ENCODE assay signal across 13 cellular contexts in the genomic region with DNA sequence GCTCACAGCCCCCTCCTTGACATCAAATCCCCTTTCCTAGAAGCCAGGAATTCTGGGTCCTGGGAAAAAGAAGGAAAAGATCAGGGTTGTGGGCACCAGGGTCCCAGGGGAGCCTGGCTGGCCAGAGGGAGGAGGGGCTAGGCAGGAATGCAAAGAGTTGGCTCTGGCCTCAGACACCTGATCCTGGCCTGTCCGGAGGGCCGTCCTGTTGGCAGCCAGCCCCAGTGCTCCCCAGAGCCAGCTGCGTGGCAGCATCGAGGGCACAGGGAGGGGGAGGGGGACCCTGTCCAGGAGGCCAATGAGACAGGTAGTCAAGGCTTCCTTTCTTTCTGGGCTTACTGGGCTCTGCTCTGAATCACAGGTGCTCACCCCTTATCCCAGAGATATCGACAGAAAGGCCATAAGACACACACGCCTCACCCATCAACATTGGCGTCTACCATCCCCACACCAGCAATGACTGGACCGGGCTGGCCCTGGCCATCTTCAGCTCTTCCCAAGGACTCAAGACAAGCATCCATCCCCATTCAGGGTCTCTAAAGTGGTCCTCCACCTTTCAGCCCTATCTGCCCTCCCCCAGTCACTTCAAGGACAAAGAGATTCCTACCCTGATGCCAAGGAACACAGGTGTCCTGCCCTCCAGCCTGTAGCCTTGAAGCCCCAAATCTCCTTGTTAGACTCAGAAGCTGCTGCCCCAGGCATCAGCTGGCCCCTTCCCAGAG. TPM values are rescaled to one million over a fixed set of nuclear protein-coding genes. Genes with fewer than 3 reads are reported as not detected.
DNase-seq lines count a peak whose midpoint lies in the region; ATAC-seq, FAIRE-seq and TF ChIP-seq lines count a peak whose summit lies in the region.
"Had no signal": no experiment of that assay in that cellular context is flagged by ENCODE, and none has a peak within 500 bp of the region (broad histone marks: within the 10 kb centered on the region; RNA-seq: fewer than 3 reads in every experiment).

No MANE protein-coding gene starts in this region.

- no peaks in the 10 kb centered on the region for H3K9me2 ChIP-seq in GM23338 (ENCODE audit: insufficient read depth)

- in situ Hi-C loops in K562 (cut with MboI) = no loop called here

- peak; percentile 50 for ATAC-seq in GM23338
- no peak for ATAC-seq in K562
- no peak for ATAC-seq in naive thymus-derived CD8-positive, alpha-beta T cell
- no peak for ATAC-seq in HG02623 (IDR thresholded peaks at IDR 0.05; ENCODE audit: unreplicated experiment)

- H3K9ac ChIP-seq in K562 (ENCODE audit: insufficient read depth in 1 of 2, low read depth in 2 of 2, low read length in 2 of 2) = peak overlapping the region in 1 of 2 experiments; percentile 66; a peak in 2 of 4 replicates
- H3K9ac ChIP-seq: GM23248 had no signal

- H3K79me2 ChIP-seq in GM23338 (replicated peaks; ENCODE audit: insufficient read depth) (no peaks in the 10 kb centered on the region), K562 (ENCODE audit: control insufficient read depth, insufficient read depth, low read length) (no peaks in the 10 kb centered on the region)

- H3K4me3 Mint-ChIP-seq in GM23338 = peak overlapping the region; percentile 90
- peak overlapping the region; percentile 60 to 91 (median 78) for H3K4me3 Mint-ChIP-seq in naive thymus-derived CD8-positive, alpha-beta T cell

- no peak for TF ChIP-seq RAD21 in K562 (CRISPR knock-in tag; conservative IDR thresholded peaks at IDR 0.05 in 1 of 2, IDR thresholded peaks at IDR 0.05 in 1 of 2)

- CTCF ChIA-PET in K562 (lab: Yijun Ruan, JAX; ENCODE audit: low intra/inter-chr PET ratio) (no interaction called here), HEK293T (lab: Yijun Ruan, JAX) (no interaction called here)

- DNase-seq in GM23338 (ENCODE audit: low spot score) = peak; percentile 50
- no peak for DNase-seq in K562 (ENCODE audit: extremely low read depth in 1 of 4, low spot score in 3 of 4)
- no peak for DNase-seq in naive thymus-derived CD8-positive, alpha-beta T cell
- DNase-seq in HEK293T (ENCODE audit: extremely low spot score) = no peak
- DNase-seq in NCI-H1417 (lab: John Stamatoyannopoulos, UW) = no peak
- DNase-seq: amniotic stem cell, GM23248, hippocampal formation, NCI-H2227 treated with DMSO at 0.1 percent for 48 hours, upper lobe of right lung had no signal

- H4K20me1 ChIP-seq in GM23338 (replicated peaks; ENCODE audit: insufficient read depth) = no peaks in the 10 kb centered on the region
- no peaks in the 10 kb centered on the region for H4K20me1 ChIP-seq in K562 (replicated peaks; ENCODE audit: control insufficient read depth, insufficient read depth, low read length)

- TF ChIP-seq CTCF in GM23338 (conservative IDR thresholded peaks at IDR 0.05; ENCODE audit: low read depth in 2 of 2) (no peak), K562 (IDR thresholded peaks at IDR 0.05 in 2 of 3, conservative IDR thresholded peaks at IDR 0.05 in 1 of 3; ENCODE audit: insufficient read depth in 2 of 3, low read depth in 1 of 3, low read length in 3 of 3) (no peak)

- H3K4me1 ChIP-seq in GM23338 (ENCODE audit: insufficient read depth) (peaks cover 11% of the 10 kb centered on the region), K562 (replicated peaks in 1 of 2; ENCODE audit: control insufficient read depth in 2 of 2, insufficient read depth in 2 of 2, low read length in 2 of 2) (peaks cover 0 to 19% of the 10 kb centered on the region in 2 experiments; a peak in 3 of 5 replicates)

- H3K27ac ChIP-seq in GM23338 (ENCODE audit: low read depth) (no peak overlapping the region), K562 (ENCODE audit: extremely low read depth, low read depth, low read length) (no peak overlapping the region)
- H3K27ac ChIP-seq: GM23248, upper lobe of right lung had no signal

- 0 out of 2 replicates have a peak, but pooled peaks cover 2% of the 10 kb centered on the region for H3F3A ChIP-seq in GM23338 (replicated peaks; ENCODE audit: low read depth)

- no peaks in the 10 kb centered on the region for H3K9me3 Mint-ChIP-seq in GM23338
- no peaks in the 10 kb centered on the region for H3K9me3 Mint-ChIP-seq in naive thymus-derived CD8-positive, alpha-beta T cell

- POLR2A ChIA-PET in K562 (lab: Yijun Ruan, JAX) = interaction anchor here (0.7 kb wide), 1 partner anchor 220 kb away, joined by 3 read pairs; no protein-coding TSS in a partner anchor
- POLR2A ChIA-PET in naive thymus-derived CD8-positive, alpha-beta T cell (lab: Charles Lee) = interaction anchor here (0.5 to 1.6 kb wide), 5 partner anchors 8 to 378 kb away, joined by 3 to 10 read pairs (median 5); partner anchors contain the start of gene RING1
- POLR2A ChIA-PET in HEK293T (lab: Yijun Ruan, JAX) = no interaction called here

- peaks cover 13% of the 10 kb centered on the region for H3K4me1 Mint-ChIP-seq in GM23338
- peaks cover 15 to 26% (median 17%) of the 10 kb centered on the region in 4 donors for H3K4me1 Mint-ChIP-seq in naive thymus-derived CD8-positive, alpha-beta T cell

- FAIRE-seq in K562 (lab: Jason Lieb, UNC) = no peak
- FAIRE-seq: endometrium had no signal

- BruUV-seq in K562 (replicated peaks; lab: Mats Ljungman, UMichigan) = no TSS peak

- WGBS in K562 (ENCODE audit: insufficient coverage, low coverage, missing lambda C conversion rate) = 17% methylated on average over 8 of the region's 8 CpGs

- TF ChIP-seq EP300 in K562 (IDR thresholded peaks at IDR 0.05; ENCODE audit: low read length) = no peak

- no peak overlapping the region; the same call in 1 of the 2 replicates for H2AFZ ChIP-seq in GM23338
- no peak overlapping the region for H2AFZ ChIP-seq in K562 (ENCODE audit: low read depth, low read length)
- H2AFZ ChIP-seq: GM23248 had no signal

- intact Hi-C loops in K562 (cut with micrococcal nuclease) = no loop called here

- no peak overlapping the region for H3K27ac Mint-ChIP-seq in GM23338
- peak overlapping the region in 3 of 10 donors; percentile 34 to 76 (median 51) for H3K27ac Mint-ChIP-seq in naive thymus-derived CD8-positive, alpha-beta T cell

- H3K4me2 ChIP-seq in GM23338 = peak overlapping the region; percentile 100
- H3K4me2 ChIP-seq in K562 (ENCODE audit: insufficient read depth, low read length) = no peak overlapping the region

- H3K4me3 ChIP-seq in GM23338 (peak overlapping the region; percentile 94), K562 (no peak overlapping the region)
- H3K4me3 ChIP-seq: GM23248 had no signal

- TF ChIP-seq POLR2A in K562 (conservative IDR thresholded peaks at IDR 0.05) = no peak

- H3K27me3 ChIP-seq in GM23338 (ENCODE audit: insufficient read depth) (peaks cover 27% of the 10 kb centered on the region), K562 (ENCODE audit: control insufficient read depth in 2 of 2, insufficient read depth in 2 of 2, low read length in 2 of 2) (peaks cover 24 to 26% of the 10 kb centered on the region in 2 experiments; a peak in 4 of 5 replicates)

- peaks cover 22% of the 10 kb centered on the region for H3K36me3 Mint-ChIP-seq in GM23338 (ENCODE audit: low read depth)
- H3K36me3 Mint-ChIP-seq in naive thymus-derived CD8-positive, alpha-beta T cell = peaks cover 0 to 35% (median 10%) of the 10 kb centered on the region in 3 donors

- peaks cover 18% of the 10 kb centered on the region for H3K27me3 Mint-ChIP-seq in GM23338 (ENCODE audit: insufficient read depth, low read depth, poor library complexity)
- H3K27me3 Mint-ChIP-seq in naive thymus-derived CD8-positive, alpha-beta T cell = peaks cover 9 to 44% (median 22%) of the 10 kb centered on the region in 5 donors

- H3K36me3 ChIP-seq in GM23338 (ENCODE audit: insufficient read depth) (no peaks in the 10 kb centered on the region; the same call in 1 of the 2 replicates), K562 (ENCODE audit: control insufficient read depth, insufficient read depth, low read length) (peaks cover 27% of the 10 kb centered on the region; the same call in 2 of the 3 replicates)

- no peaks in the 10 kb centered on the region for H3K9me3 ChIP-seq in K562 (replicated peaks; ENCODE audit: control insufficient read depth, insufficient read depth, low read depth, low read length)
- H3K9me3 ChIP-seq: upper lobe of right lung had no signal

- peaks cover 7% of the 10 kb centered on the region for H3K9me1 ChIP-seq in K562 (ENCODE audit: control insufficient read depth, insufficient read depth, low read length)

RNA-seq across cellular contexts. Expression of gene COL11A2, which starts 0.7 kb away (rescaled TPM):
- 1.3 and 2.7 TPM in 2 replicates for total RNA-seq in GM23338 (2014; rRNA removed; shearing (Covaris generic))
- 1.6 and 2.2 TPM in 2 replicates for polyA plus RNA-seq in GM23338 (2016; fragmentation: Nextera tagmentation; extraction: Ambion mirVana)
- 0.30 and 2.2 TPM in 2 replicates for total RNA-seq in K562 (2011; cell fraction: chromatin; rRNA removed; ENCODE audit: low replicate concordance)
- 0.83 and 1.1 TPM in 2 replicates for total RNA-seq in K562 (2011; cell fraction: nucleolus; rRNA removed)
- 0.92 and 0.95 TPM in 2 replicates for total RNA-seq in K562 (2011; cell fraction: nucleoplasm; rRNA removed)
- total RNA-seq in K562 (2014; rRNA removed) = 0.05 and 0.37 TPM in 2 replicates
- 0.04 TPM in 1 of 2 replicates, not detected in the other for total RNA-seq in K562 (2014; rRNA removed; fragmentation: Illumina TruSeq; extraction: Trizol)
- 0.15 and 0.22 TPM in 2 replicates for total RNA-seq in K562 (2015; rRNA removed; fragmentation: Illumina TruSeq; extraction: Trizol)
- total RNA-seq in K562 (2021) = 0.16 and 0.35 TPM in 2 replicates
- 0.13 and 0.61 TPM in 2 replicates for polyA plus RNA-seq in K562 (2011; rRNA removed)
- polyA plus RNA-seq in K562 (2011; cell fraction: cytosol; rRNA removed) = 0.13 and 0.15 TPM in 2 replicates
- 2.1 and 3.4 TPM in 2 replicates for polyA plus RNA-seq in K562 (2011; cell fraction: nucleus; rRNA removed)
- polyA plus RNA-seq in K562 (2012) = 0.26 and 1.00 TPM in 2 replicates
- 0.06 and 0.11 TPM in 2 replicates for polyA plus RNA-seq in K562 (2014; fragmentation: Illumina TruSeq; extraction: Trizol)
- under 1 TPM in 1 of 2 experiments, not detected in 1; 0.04 TPM for polyA plus RNA-seq in K562 (2014; fragmentation: Nextera tagmentation; extraction: Ambion mirVana)
- polyA plus RNA-seq in K562 (2014; rRNA removed) = 0.19 and 0.32 TPM in 2 replicates
- polyA minus RNA-seq in K562 (2011; rRNA and poly(A)+ RNA removed) = not detected in 2 replicates
- not detected in 2 replicates for polyA minus RNA-seq in K562 (2011; cell fraction: cytosol; rRNA and poly(A)+ RNA removed)
- 0.27 and 0.89 TPM in 2 replicates for polyA minus RNA-seq in K562 (2011; cell fraction: nucleus; rRNA and poly(A)+ RNA removed)
- 1 to 10 TPM; 7.5 to 8.0 TPM for total RNA-seq in naive thymus-derived CD8-positive, alpha-beta T cell
- polyA plus RNA-seq in naive thymus-derived CD8-positive, alpha-beta T cell = under 1 TPM; 0.08 to 0.48 (median 0.13) TPM
- polyA plus RNA-seq: CD14-positive monocyte had no signal

RNA-seq across cellular contexts. Expression of gene RXRB, which starts 8.9 kb away (rescaled TPM):
- total RNA-seq in GM23338 (2014; rRNA removed; shearing (Covaris generic)) = 11.3 and 11.6 TPM in 2 replicates
- 6.7 and 6.9 TPM in 2 replicates for polyA plus RNA-seq in GM23338 (2016; fragmentation: Nextera tagmentation; extraction: Ambion mirVana)
- total RNA-seq in K562 (2011; cell fraction: chromatin; rRNA removed; ENCODE audit: low replicate concordance) = 106 and 228 TPM in 2 replicates
- total RNA-seq in K562 (2011; cell fraction: nucleolus; rRNA removed) = 118 and 121 TPM in 2 replicates
- 116 TPM in 2 replicates for total RNA-seq in K562 (2011; cell fraction: nucleoplasm; rRNA removed)
- total RNA-seq in K562 (2014; rRNA removed) = 18.4 and 18.9 TPM in 2 replicates
- 8.5 and 9.7 TPM in 2 replicates for total RNA-seq in K562 (2014; rRNA removed; fragmentation: Illumina TruSeq; extraction: Trizol)
- total RNA-seq in K562 (2015; rRNA removed; fragmentation: Illumina TruSeq; extraction: Trizol) = 13.2 and 14.6 TPM in 2 replicates
- 30.3 and 33.9 TPM in 2 replicates for total RNA-seq in K562 (2021)
- polyA plus RNA-seq in K562 (2011; rRNA removed) = 32.6 and 57.5 TPM in 2 replicates
- 26.3 and 30.2 TPM in 2 replicates for polyA plus RNA-seq in K562 (2011; cell fraction: cytosol; rRNA removed)
- 207 and 268 TPM in 2 replicates for polyA plus RNA-seq in K562 (2011; cell fraction: nucleus; rRNA removed)
- 32.0 and 41.3 TPM in 2 replicates for polyA plus RNA-seq in K562 (2012)
- polyA plus RNA-seq in K562 (2014; fragmentation: Illumina TruSeq; extraction: Trizol) = 28.4 and 29.9 TPM in 2 replicates
- 1 to 10 TPM in 1 of 2 experiments, under 1 TPM in 1; 0.76 to 2.1 TPM for polyA plus RNA-seq in K562 (2014; fragmentation: Nextera tagmentation; extraction: Ambion mirVana)
- polyA plus RNA-seq in K562 (2014; rRNA removed) = 25.8 and 35.5 TPM in 2 replicates
- polyA minus RNA-seq in K562 (2011; rRNA and poly(A)+ RNA removed) = 26.8 and 31.2 TPM in 2 replicates
- polyA minus RNA-seq in K562 (2011; cell fraction: cytosol; rRNA and poly(A)+ RNA removed) = 16.5 and 20.0 TPM in 2 replicates
- polyA minus RNA-seq in K562 (2011; cell fraction: nucleus; rRNA and poly(A)+ RNA removed) = 24.8 and 43.4 TPM in 2 replicates
- total RNA-seq in naive thymus-derived CD8-positive, alpha-beta T cell = 100 to 1,000 TPM; 126 to 127 TPM
- polyA plus RNA-seq in naive thymus-derived CD8-positive, alpha-beta T cell = 10 to 100 TPM in 1 of 3 donors, 1 to 10 TPM in 2; 6.6 to 10.9 (median 7.3) TPM

RNA-seq across cellular contexts. Expression of gene SLC39A7, which starts 9.1 kb away (rescaled TPM):
- total RNA-seq in GM23338 (2014; rRNA removed; shearing (Covaris generic)) = 75.9 and 79.9 TPM in 2 replicates
- 9.0 and 9.2 TPM in 2 replicates for polyA plus RNA-seq in GM23338 (2016; fragmentation: Nextera tagmentation; extraction: Ambion mirVana)
- total RNA-seq in K562 (2011; cell fraction: chromatin; rRNA removed; ENCODE audit: low replicate concordance) = 181 and 256 TPM in 2 replicates
- total RNA-seq in K562 (2011; cell fraction: nucleolus; rRNA removed) = 225 and 235 TPM in 2 replicates
- 285 and 295 TPM in 2 replicates for total RNA-seq in K562 (2011; cell fraction: nucleoplasm; rRNA removed)
- total RNA-seq in K562 (2014; rRNA removed) = 154 and 161 TPM in 2 replicates
- total RNA-seq in K562 (2014; rRNA removed; fragmentation: Illumina TruSeq; extraction: Trizol) = 112 and 117 TPM in 2 replicates
- total RNA-seq in K562 (2015; rRNA removed; fragmentation: Illumina TruSeq; extraction: Trizol) = 121 and 122 TPM in 2 replicates
- total RNA-seq in K562 (2021) = 133 and 159 TPM in 2 replicates
- polyA plus RNA-seq in K562 (2011; rRNA removed) = 112 and 116 TPM in 2 replicates
- 129 and 140 TPM in 2 replicates for polyA plus RNA-seq in K562 (2011; cell fraction: cytosol; rRNA removed)
- polyA plus RNA-seq in K562 (2011; cell fraction: nucleus; rRNA removed) = 120 and 135 TPM in 2 replicates
- polyA plus RNA-seq in K562 (2012) = 150 and 152 TPM in 2 replicates
- polyA plus RNA-seq in K562 (2014; fragmentation: Illumina TruSeq; extraction: Trizol) = 169 and 222 TPM in 2 replicates
- 10 to 100 TPM; 21.7 to 23.5 TPM for polyA plus RNA-seq in K562 (2014; fragmentation: Nextera tagmentation; extraction: Ambion mirVana)
- 150 and 169 TPM in 2 replicates for polyA plus RNA-seq in K562 (2014; rRNA removed)
- polyA minus RNA-seq in K562 (2011; rRNA and poly(A)+ RNA removed) = 85.9 and 92.0 TPM in 2 replicates
- polyA minus RNA-seq in K562 (2011; cell fraction: cytosol; rRNA and poly(A)+ RNA removed) = 44.7 and 50.8 TPM in 2 replicates
- polyA minus RNA-seq in K562 (2011; cell fraction: nucleus; rRNA and poly(A)+ RNA removed) = 42.8 and 74.4 TPM in 2 replicates
- total RNA-seq in naive thymus-derived CD8-positive, alpha-beta T cell = 10 to 100 TPM; 35.5 to 36.4 TPM
- polyA plus RNA-seq in naive thymus-derived CD8-positive, alpha-beta T cell = 10 to 100 TPM; 18.8 to 23.8 (median 21.8) TPM

RNA-seq across cellular contexts. Expression of gene HSD17B8, which starts 12.9 kb away (rescaled TPM):
- 8.9 and 16.0 TPM in 2 replicates for total RNA-seq in GM23338 (2014; rRNA removed; shearing (Covaris generic))
- 4.3 and 5.6 TPM in 2 replicates for polyA plus RNA-seq in GM23338 (2016; fragmentation: Nextera tagmentation; extraction: Ambion mirVana)
- total RNA-seq in K562 (2011; cell fraction: chromatin; rRNA removed; ENCODE audit: low replicate concordance) = 8.8 and 25.7 TPM in 2 replicates
- total RNA-seq in K562 (2011; cell fraction: nucleolus; rRNA removed) = 26.0 and 28.7 TPM in 2 replicates
- 17.3 and 18.1 TPM in 2 replicates for total RNA-seq in K562 (2011; cell fraction: nucleoplasm; rRNA removed)
- total RNA-seq in K562 (2014; rRNA removed) = 32.5 and 38.9 TPM in 2 replicates
- total RNA-seq in K562 (2014; rRNA removed; fragmentation: Illumina TruSeq; extraction: Trizol) = 12.4 and 14.2 TPM in 2 replicates
- 8.1 and 10.0 TPM in 2 replicates for total RNA-seq in K562 (2015; rRNA removed; fragmentation: Illumina TruSeq; extraction: Trizol)
- 20.5 and 22.0 TPM in 2 replicates for total RNA-seq in K562 (2021)
- polyA plus RNA-seq in K562 (2011; rRNA removed) = 15.6 and 30.3 TPM in 2 replicates
- 20.6 and 74.0 TPM in 2 replicates for polyA plus RNA-seq in K562 (2011; cell fraction: cytosol; rRNA removed)
- 30.2 and 58.4 TPM in 2 replicates for polyA plus RNA-seq in K562 (2011; cell fraction: nucleus; rRNA removed)
- polyA plus RNA-seq in K562 (2012) = 19.8 and 22.7 TPM in 2 replicates
- 10.3 and 13.6 TPM in 2 replicates for polyA plus RNA-seq in K562 (2014; fragmentation: Illumina TruSeq; extraction: Trizol)
- polyA plus RNA-seq in K562 (2014; fragmentation: Nextera tagmentation; extraction: Ambion mirVana) = 1 to 10 TPM; 3.7 to 4.7 TPM
- 35.2 and 37.3 TPM in 2 replicates for polyA plus RNA-seq in K562 (2014; rRNA removed)
- 6.8 and 15.1 TPM in 2 replicates for polyA minus RNA-seq in K562 (2011; rRNA and poly(A)+ RNA removed)
- 1.5 and 8.9 TPM in 2 replicates for polyA minus RNA-seq in K562 (2011; cell fraction: cytosol; rRNA and poly(A)+ RNA removed)
- polyA minus RNA-seq in K562 (2011; cell fraction: nucleus; rRNA and poly(A)+ RNA removed) = 7.9 and 9.8 TPM in 2 replicates
- total RNA-seq in naive thymus-derived CD8-positive, alpha-beta T cell = 10 to 100 TPM; 28.7 to 29.0 TPM
- polyA plus RNA-seq in naive thymus-derived CD8-positive, alpha-beta T cell = 10 to 100 TPM; 75.0 to 79.2 (median 75.9) TPM

RNA-seq across cellular contexts. Expression of gene RING1, which starts 16.8 kb away (rescaled TPM):
- total RNA-seq in GM23338 (2014; rRNA removed; shearing (Covaris generic)) = 8.0 and 16.0 TPM in 2 replicates
- polyA plus RNA-seq in GM23338 (2016; fragmentation: Nextera tagmentation; extraction: Ambion mirVana) (6.4 and 8.3 TPM in 2 replicates), K562 (2011; rRNA removed) (28.7 and 32.3 TPM in 2 replicates), K562 (2014; fragmentation: Illumina TruSeq; extraction: Trizol) (44.2 and 45.4 TPM in 2 replicates), K562 (2014; fragmentation: Nextera tagmentation; extraction: Ambion mirVana) (1 to 10 TPM; 4.2 to 4.8 TPM), K562 (2014; rRNA removed) (54.4 and 59.1 TPM in 2 replicates)
- 19.1 and 48.9 TPM in 2 replicates for total RNA-seq in K562 (2011; cell fraction: chromatin; rRNA removed; ENCODE audit: low replicate concordance)
- total RNA-seq in K562 (2011; cell fraction: nucleolus; rRNA removed) = 35.5 and 38.2 TPM in 2 replicates
- total RNA-seq in K562 (2011; cell fraction: nucleoplasm; rRNA removed) = 24.5 and 29.3 TPM in 2 replicates
- total RNA-seq in K562 (2014; rRNA removed) (40.2 and 50.0 TPM in 2 replicates), K562 (2014; rRNA removed; fragmentation: Illumina TruSeq; extraction: Trizol) (24.6 and 27.5 TPM in 2 replicates), K562 (2015; rRNA removed; fragmentation: Illumina TruSeq; extraction: Trizol) (32.8 and 36.9 TPM in 2 replicates), K562 (2021) (45.2 and 52.0 TPM in 2 replicates)
- 32.0 and 49.7 TPM in 2 replicates for polyA plus RNA-seq in K562 (2011; cell fraction: cytosol; rRNA removed)
- polyA plus RNA-seq in K562 (2011; cell fraction: nucleus; rRNA removed) = 71.2 and 99.4 TPM in 2 replicates
- polyA plus RNA-seq in K562 (2012) = 53.8 and 61.3 TPM in 2 replicates
- 9.4 and 21.5 TPM in 2 replicates for polyA minus RNA-seq in K562 (2011; rRNA and poly(A)+ RNA removed)
- polyA minus RNA-seq in K562 (2011; cell fraction: cytosol; rRNA and poly(A)+ RNA removed) = 13.9 and 17.4 TPM in 2 replicates
- 5.3 and 8.9 TPM in 2 replicates for polyA minus RNA-seq in K562 (2011; cell fraction: nucleus; rRNA and poly(A)+ RNA removed)
- total RNA-seq in naive thymus-derived CD8-positive, alpha-beta T cell = 10 to 100 TPM; 58.3 to 59.1 TPM
- 10 to 100 TPM; 12.1 to 12.5 (median 12.4) TPM for polyA plus RNA-seq in naive thymus-derived CD8-positive, alpha-beta T cell
